Comparison of ENCODE assay signal across 13 cellular contexts in the genomic region with DNA sequence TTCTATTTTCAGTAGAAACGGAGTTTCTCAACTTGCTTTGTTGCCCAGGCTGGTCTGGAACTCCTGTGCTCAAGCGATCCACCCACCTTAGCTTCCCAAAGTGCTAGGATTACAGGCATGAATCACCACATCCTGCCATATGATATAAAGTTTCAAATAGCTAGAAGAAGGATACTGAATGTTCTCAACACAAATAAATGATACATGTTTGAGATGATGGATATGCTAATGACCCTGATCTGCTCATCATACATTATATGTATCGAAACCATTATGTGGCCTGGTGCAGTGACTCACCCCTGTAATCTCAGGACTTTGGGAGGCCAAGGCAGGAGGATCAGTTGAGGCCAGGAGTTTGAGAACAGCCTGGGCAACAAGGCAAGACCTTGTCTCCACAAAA. TPM values are rescaled to one million over a fixed set of nuclear protein-coding genes. Genes with fewer than 3 reads are reported as not detected.
DNase-seq lines count a peak whose midpoint lies in the region; ATAC-seq, FAIRE-seq and TF ChIP-seq lines count a peak whose summit lies in the region.
"Had no signal": no experiment of that assay in that cellular context is flagged by ENCODE, and none has a peak within 500 bp of the region (broad histone marks: within the 10 kb centered on the region; RNA-seq: fewer than 3 reads in every experiment).

No MANE protein-coding gene starts in this region.

- H3K27me3 ChIP-seq in foreskin keratinocyte (no peaks in the 10 kb centered on the region), Peyer's patch (no peaks in the 10 kb centered on the region)
- H3K27me3 ChIP-seq: dorsolateral prefrontal cortex, pancreas had no signal

- no peak overlapping the region for H3K4me3 Mint-ChIP-seq in activated CD4-positive, alpha-beta memory T cell treated with anti-CD3 and anti-CD28 coated beads for 36 hours

- ATAC-seq in foreskin keratinocyte (peak; percentile 76), GM21717 (IDR thresholded peaks at IDR 0.05; ENCODE audit: unreplicated experiment) (no peak), GM21423 (IDR thresholded peaks at IDR 0.05; ENCODE audit: unreplicated experiment) (no peak)

- no peaks in the 10 kb centered on the region for H3K27me3 Mint-ChIP-seq in activated CD4-positive, alpha-beta memory T cell treated with anti-CD3 and anti-CD28 coated beads for 36 hours

- H3K4me1 ChIP-seq in foreskin keratinocyte, result peaks cover 6% of the 10 kb centered on the region
- no peaks in the 10 kb centered on the region for H3K4me1 ChIP-seq in Peyer's patch
- H3K4me1 ChIP-seq: pancreas had no signal

- peaks cover 18% of the 10 kb centered on the region for H3K4me1 Mint-ChIP-seq in activated CD4-positive, alpha-beta memory T cell treated with anti-CD3 and anti-CD28 coated beads for 36 hours (ENCODE audit: low read depth)

- TF ChIP-seq POLR2A in H54 (IDR thresholded peaks at IDR 0.05; ENCODE audit: low read depth, low read length), result no peak
- TF ChIP-seq POLR2A in Peyer's patch (IDR thresholded peaks at IDR 0.05), result no peak

- H3K27ac ChIP-seq in foreskin keratinocyte (peak overlapping the region; percentile 100), Peyer's patch (no peak overlapping the region)
- H3K27ac ChIP-seq: pancreas had no signal

- DNase-seq in AG10803 (ENCODE audit: low read depth), result peak; percentile 28
- DNase-seq in H54 (ENCODE audit: insufficient read length, low spot score), result no peak
- DNase-seq in activated CD4-positive, alpha-beta memory T cell treated with anti-CD3 and anti-CD28 coated beads for 36 hours, result peak; percentile 64
- peak; percentile 93 to 97 for DNase-seq in foreskin keratinocyte
- DNase-seq in Peyer's patch, result no peak
- DNase-seq: NCI-H2029 treated with DMSO at 0.1 percent for 48 hours, pancreas had no signal

- peaks cover 10% of the 10 kb centered on the region for H3K36me3 Mint-ChIP-seq in activated CD4-positive, alpha-beta memory T cell treated with anti-CD3 and anti-CD28 coated beads for 36 hours

- CTCF ChIA-PET in activated CD4-positive, alpha-beta memory T cell treated with anti-CD3 and anti-CD28 coated beads for 36 hours (lab: Charles Lee), result interaction anchor here (0.6 to 1.3 kb wide), 2 partner anchors 99 to 875 kb away, joined by 3 to 5 read pairs; no protein-coding TSS in a partner anchor

- POLR2A ChIA-PET in activated CD4-positive, alpha-beta memory T cell treated with anti-CD3 and anti-CD28 coated beads for 36 hours (lab: Charles Lee), result interaction anchor here (0.7 to 1.9 kb wide), 2 partner anchors 9 to 18 kb away, joined by 4 to 6 read pairs; a partner anchor contains a TSS

- TF ChIP-seq CTCF in AG10803 (conservative IDR thresholded peaks at IDR 0.05; ENCODE audit: low read length) (no peak), foreskin keratinocyte (conservative IDR thresholded peaks at IDR 0.05) (no peak), Peyer's patch (IDR thresholded peaks at IDR 0.05) (no peak)

- H3K9me3 ChIP-seq in Peyer's patch, result no peaks in the 10 kb centered on the region
- H3K9me3 ChIP-seq: pancreas had no signal

- no peak overlapping the region for H3K4me3 ChIP-seq in AG10803 (ENCODE audit: low read length)
- no peak overlapping the region for H3K4me3 ChIP-seq in Peyer's patch
- H3K4me3 ChIP-seq: dorsolateral prefrontal cortex, pancreas had no signal

- peak; percentile 57 for FAIRE-seq in H54 (lab: Jason Lieb, UNC)
- FAIRE-seq: G401.6, H1, islet of Langerhans, pancreas had no signal

- intact Hi-C loops in activated CD4-positive, alpha-beta memory T cell treated with anti-CD3 and anti-CD28 coated beads for 36 hours (cut with micrococcal nuclease), result loop anchor here (5.0 kb wide), 1 partner anchor 45 kb away; no protein-coding TSS in a partner anchor

- H3K36me3 ChIP-seq in Peyer's patch, result peaks cover 0 to 6% (median 0%) of the 10 kb centered on the region in 3 donors
- H3K36me3 ChIP-seq: pancreas had no signal

- H3K9me3 Mint-ChIP-seq in activated CD4-positive, alpha-beta memory T cell treated with anti-CD3 and anti-CD28 coated beads for 36 hours, result no peaks in the 10 kb centered on the region

- H3K27ac Mint-ChIP-seq in activated CD4-positive, alpha-beta memory T cell treated with anti-CD3 and anti-CD28 coated beads for 36 hours, result peak overlapping the region; percentile 18

RNA-seq across cellular contexts. Expression of a gene that starts 11.5 kb away (rescaled TPM):
- total RNA-seq in activated CD4-positive, alpha-beta memory T cell treated with anti-CD3 and anti-CD28 coated beads for 36 hours, result not detected
- total RNA-seq in foreskin keratinocyte (not detected in 2 replicates), Peyer's patch (not detected)
- polyA plus RNA-seq in foreskin keratinocyte, result not detected in 2 replicates
- total RNA-seq: dorsolateral prefrontal cortex, H1, pancreas had no signal
- polyA plus RNA-seq: H1, pancreas had no signal

RNA-seq across cellular contexts. Expression of a gene that starts 18.4 kb away (rescaled TPM):
- total RNA-seq in activated CD4-positive, alpha-beta memory T cell treated with anti-CD3 and anti-CD28 coated beads for 36 hours, result 10 to 100 TPM; 23.6 to 26.1 TPM
- 3.1 and 3.2 TPM in 2 replicates for total RNA-seq in foreskin keratinocyte
- 3.2 and 3.6 TPM in 2 replicates for polyA plus RNA-seq in foreskin keratinocyte
- 100 to 1,000 TPM in 1 of 4 donors, 10 to 100 TPM in 3; 28.0 to 111 (median 58.8) TPM for total RNA-seq in Peyer's patch

RNA-seq across cellular contexts. Expression of a gene that starts 23.4 kb away (rescaled TPM):
- total RNA-seq in activated CD4-positive, alpha-beta memory T cell treated with anti-CD3 and anti-CD28 coated beads for 36 hours, result 10 to 100 TPM; 43.8 to 44.3 TPM
- total RNA-seq in foreskin keratinocyte (90.5 and 91.1 TPM in 2 replicates), Peyer's patch (100 to 1,000 TPM in 2 of 4 donors, 10 to 100 TPM in 2; 88.0 to 116 (median 102) TPM)
- polyA plus RNA-seq in foreskin keratinocyte, result 95.4 and 97.8 TPM in 2 replicates

RNA-seq across cellular contexts. Expression of a gene that starts 35.9 kb away (rescaled TPM):
- 100 to 1,000 TPM; 100 to 113 TPM for total RNA-seq in activated CD4-positive, alpha-beta memory T cell treated with anti-CD3 and anti-CD28 coated beads for 36 hours
- 56.2 and 62.4 TPM in 2 replicates for total RNA-seq in foreskin keratinocyte
- 59.7 and 61.5 TPM in 2 replicates for polyA plus RNA-seq in foreskin keratinocyte
- 10 to 100 TPM; 52.7 to 83.9 (median 62.8) TPM for total RNA-seq in Peyer's patch

RNA-seq across cellular contexts. Expression of a gene that starts 50.2 kb away (rescaled TPM):
- 100 to 1,000 TPM; 146 to 154 TPM for total RNA-seq in activated CD4-positive, alpha-beta memory T cell treated with anti-CD3 and anti-CD28 coated beads for 36 hours
- total RNA-seq in foreskin keratinocyte, result 76.3 and 84.6 TPM in 2 replicates
- 53.7 and 59.4 TPM in 2 replicates for polyA plus RNA-seq in foreskin keratinocyte
- total RNA-seq in Peyer's patch, result 100 to 1,000 TPM in 2 of 4 donors, 10 to 100 TPM in 2; 53.6 to 138 (median 113) TPM

Comparison
In these comparisons a context has a peak if more than half of its experiments do, and no peak if none do; other contexts are left out.
1. DNase-seq: peak in AG10803 (single experiment), activated CD4-positive, alpha-beta memory T cell treated with anti-CD3 and anti-CD28 coated beads for 36 hours (single experiment) and foreskin keratinocyte (2 of 2); none in H54 (single experiment) and Peyer's patch (0 of 3).